8 cellular contexts compared by ENCODE assay signal in genomic region chr5:120465281-120465961, GRCh38. TPM values are rescaled to one million over a fixed set of nuclear protein-coding genes. Genes with fewer than 3 reads are reported as not detected.
DNase-seq lines count a peak whose midpoint lies in the region; TF ChIP-seq lines count a peak whose summit lies in the region.

No MANE protein-coding gene starts in this region.

- H3K4me1 Mint-ChIP-seq in Caco-2 (ENCODE audit: low read depth, unreplicated experiment) = no peaks in the 10 kb centered on the region

- H3F3A ChIP-seq in GM23248 (ENCODE audit: insufficient read depth) = peaks cover 18% of the 10 kb centered on the region; the same call in 1 of the 2 replicates

- H3K9me3 ChIP-seq in GM23248 (ENCODE audit: low read depth) (no peaks in the 10 kb centered on the region), SJCRH30 (replicated peaks) (no peaks in the 10 kb centered on the region), muscle layer of colon (ENCODE audit: low read length) (no peaks in the 10 kb centered on the region), Caco-2 (no peaks in the 10 kb centered on the region)

- no peaks in the 10 kb centered on the region for H3K36me3 Mint-ChIP-seq in Caco-2 (ENCODE audit: insufficient read depth, unreplicated experiment)

- WGBS in GM23248 (ENCODE audit: low coverage in 1 of 2, low lambda C conversion rate in 2 of 2, missing lambda C conversion rate in 2 of 2), 2 experiments = 0 to 4% methylated on average over 18 to 42 of the region's 42 CpGs

- no peaks in the 10 kb centered on the region for H3K27me3 ChIP-seq in GM23248 (replicated peaks; ENCODE audit: insufficient read depth)
- no peaks in the 10 kb centered on the region for H3K27me3 ChIP-seq in SJCRH30
- H3K27me3 ChIP-seq in muscle layer of colon (ENCODE audit: control insufficient read depth in 1 of 2, insufficient read depth in 2 of 2, low read length in 2 of 2) = peaks cover 16% of the 10 kb centered on the region in 2 donors
- no peaks in the 10 kb centered on the region for H3K27me3 ChIP-seq in Caco-2 (replicated peaks; ENCODE audit: control insufficient read depth, insufficient read depth, low read length)

- H3K9ac ChIP-seq in GM23248 (peak overlapping the region; percentile 79), muscle layer of colon (ENCODE audit: low read length) (no peak overlapping the region)

- TF ChIP-seq POLR2A in erythroblast (IDR thresholded peaks at IDR 0.05; ENCODE audit: low read length) = no peak

- peak; percentile 87 for DNase-seq in GM23248
- peak in 1 of 2 experiments; percentile 29 for DNase-seq in SJCRH30
- peak; percentile 4 to 14 for DNase-seq in erythroblast (lab: John Stamatoyannopoulos, UW)
- DNase-seq in Caco-2 = no peak
- no peak for DNase-seq in NCI-H1694 treated with DMSO at 0.1 percent for 48 hours (lab: John Stamatoyannopoulos, UW)
- DNase-seq in activated CD4-positive, alpha-beta T cell treated with anti-CD3 and anti-CD28 coated beads for 1 hour = no peak
- no peak for DNase-seq in GM19240 (ENCODE audit: insufficient read length, low spot score)

- H3K9me2 ChIP-seq in GM23248 (ENCODE audit: insufficient read depth) = no peaks in the 10 kb centered on the region

- H2AFZ ChIP-seq in GM23248 = peak overlapping the region; percentile 99

- H3K4me3 Mint-ChIP-seq in Caco-2 (ENCODE audit: unreplicated experiment) = no peak overlapping the region

- peaks cover 68% of the 10 kb centered on the region for H3K79me2 ChIP-seq in GM23248 (ENCODE audit: insufficient read depth)

- peak overlapping the region; percentile 99 for H3K4me2 ChIP-seq in GM23248 (ENCODE audit: unreplicated experiment)

- peak overlapping the region; percentile 60 for H3K27ac ChIP-seq in GM23248
- no peak overlapping the region for H3K27ac ChIP-seq in SJCRH30
- no peak overlapping the region for H3K27ac ChIP-seq in muscle layer of colon (ENCODE audit: low read depth, low read length)

- in situ Hi-C loops in GM23248 (cut with MboI) = loop anchor here (10.0 to 25.0 kb wide), 3 partner anchors 339 to 1003 kb away; partner anchors contain the start of gene HSD17B4

- H3K27ac Mint-ChIP-seq in Caco-2 (ENCODE audit: unreplicated experiment) = no peak overlapping the region

- intact Hi-C loops in Caco-2 (cut with micrococcal nuclease; ENCODE audit: unreplicated experiment) = no loop called here

- H4K20me1 ChIP-seq in GM23248 (ENCODE audit: insufficient read depth) = no peaks in the 10 kb centered on the region

- H3K36me3 ChIP-seq in GM23248 (ENCODE audit: low read depth) = no peaks in the 10 kb centered on the region
- no peaks in the 10 kb centered on the region for H3K36me3 ChIP-seq in SJCRH30
- H3K36me3 ChIP-seq in muscle layer of colon (ENCODE audit: insufficient read depth, low read length) = no peaks in the 10 kb centered on the region
- no peaks in the 10 kb centered on the region for H3K36me3 ChIP-seq in Caco-2 (ENCODE audit: control insufficient read depth, insufficient read depth, low read length)

- peaks cover 34% of the 10 kb centered on the region for H3K4me1 ChIP-seq in GM23248 (ENCODE audit: insufficient read depth)
- H3K4me1 ChIP-seq in SJCRH30 = 0 out of 2 replicates have a peak, but pooled peaks cover 2% of the 10 kb centered on the region
- H3K4me1 ChIP-seq in muscle layer of colon (ENCODE audit: insufficient read depth, low read length) = peaks cover 7% of the 10 kb centered on the region
- H3K4me1 ChIP-seq in Caco-2 = no peaks in the 10 kb centered on the region

- H3K27me3 Mint-ChIP-seq in Caco-2 (ENCODE audit: insufficient read depth, unreplicated experiment) = peaks cover 12% of the 10 kb centered on the region

- POLR2A ChIA-PET in Caco-2 (lab: Charles Lee) = no interaction called here

- TF ChIP-seq CTCF in Caco-2 (IDR thresholded peaks at IDR 0.05; ENCODE audit: insufficient read depth in 1 of 2, low read depth in 1 of 2, low read length in 1 of 2, severe bottlenecking in 1 of 2, unreplicated experiment in 1 of 2) = no peak

- H3K9me3 Mint-ChIP-seq in Caco-2 (ENCODE audit: unreplicated experiment) = no peaks in the 10 kb centered on the region

- CTCF ChIA-PET in Caco-2 (lab: Charles Lee) = no interaction called here

- no TSS peak for BruUV-seq in Caco-2 (replicated peaks; lab: Mats Ljungman, UMichigan)

- H3K4me3 ChIP-seq in GM23248 (peak overlapping the region; percentile 95), SJCRH30 (peak overlapping the region; percentile 55), muscle layer of colon (ENCODE audit: low read depth in 1 of 2, low read length in 2 of 2) (peak overlapping the region; percentile 27 to 64), Caco-2 (ENCODE audit: low read depth, low read length) (no peak overlapping the region)

RNA-seq across cellular contexts. Expression of gene PRR16, which starts 1.3 kb away (rescaled TPM):
- total RNA-seq in GM23248 (2014; rRNA removed; shearing (Covaris generic)) = 32.5 and 33.0 TPM in 2 replicates
- 67.4 and 68.8 TPM in 2 replicates for polyA plus RNA-seq in GM23248 (2016; fragmentation: Nextera tagmentation; extraction: Ambion mirVana)
- total RNA-seq in SJCRH30 (2014; rRNA removed; shearing (Covaris generic)) = 0.20 and 0.84 TPM in 2 replicates
- total RNA-seq in Caco-2 (2022) = not detected in 2 replicates

Comparison
In these comparisons a context has a peak if more than half of its experiments do, and no peak if none do; other contexts are left out.
1. DNase-seq: peak in GM23248 (single experiment) and erythroblast (2 of 2); none in Caco-2 (0 of 2), NCI-H1694 treated with DMSO at 0.1 percent for 48 hours (single experiment), activated CD4-positive, alpha-beta T cell treated with anti-CD3 and anti-CD28 coated beads for 1 hour (single experiment) and GM19240 (single experiment).
2. RNA of gene PRR16, which starts 1.3 kb away (total RNA-seq): 32.5 to 33.0 TPM in GM23248; 0.20 to 0.84 TPM in SJCRH30 and not detected in Caco-2; every median in the first group is over 10 times any median in the second.